ENCODE assay signal across 17 cellular contexts in the genomic region with DNA sequence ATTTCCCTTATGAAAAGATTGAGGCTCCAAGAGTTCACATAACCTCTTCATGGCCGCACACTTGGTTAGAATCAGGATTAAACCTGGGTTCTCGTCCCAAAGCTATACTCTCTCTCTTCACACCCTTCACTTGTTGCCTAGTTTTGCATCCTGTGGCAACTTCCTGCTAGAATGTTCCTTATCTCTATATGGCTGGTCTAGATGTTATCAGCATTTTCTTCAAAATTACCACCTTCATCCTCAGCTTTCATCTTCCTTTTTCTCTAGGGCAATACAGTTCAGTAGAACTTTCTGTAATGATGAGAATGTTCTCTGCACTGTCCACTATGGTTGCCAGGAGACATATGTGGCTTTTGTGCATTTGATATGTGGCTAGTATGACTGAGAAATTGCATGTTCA.
"Had no signal": no experiment of that assay in that cellular context is flagged by ENCODE, and none has a peak within 500 bp of the region (broad histone marks: within the 10 kb centered on the region; RNA-seq: fewer than 3 reads in every experiment).

No MANE protein-coding gene starts in this region.

- H3K27ac Mint-ChIP-seq: activated naive CD4-positive, alpha-beta T cell treated with anti-CD3 and anti-CD28 coated beads, Interleukin-2, amount 50 U/mL, for 24 hours; nephron progenitor cell had no signal

- H3K27me3 ChIP-seq: body of pancreas, cardiac muscle cell, heart left ventricle, transverse colon had no signal

- H3K27me3 Mint-ChIP-seq: activated naive CD4-positive, alpha-beta T cell treated with anti-CD3 and anti-CD28 coated beads, Interleukin-2, amount 50 U/mL, for 24 hours; stimulated activated naive B cell treated with anti-CD40 and anti-IgM and Interleukin-4, amounts not matched to agents 10 μg/mL and 1 μg/mL and 100 μg/mL, for 72 hours had no signal

- H3K9me3 Mint-ChIP-seq: activated naive CD4-positive, alpha-beta T cell treated with anti-CD3 and anti-CD28 coated beads, Interleukin-2, amount 50 U/mL, for 24 hours had no signal

- H3K36me3 ChIP-seq: cardiac muscle cell, heart left ventricle, transverse colon had no signal

- H3K4me3 Mint-ChIP-seq: activated naive CD4-positive, alpha-beta T cell treated with anti-CD3 and anti-CD28 coated beads, Interleukin-2, amount 50 U/mL, for 24 hours; nephron progenitor cell; stimulated activated naive B cell treated with anti-CD40 and anti-IgM and Interleukin-4, amounts not matched to agents 10 μg/mL and 1 μg/mL and 100 μg/mL, for 72 hours had no signal

- ATAC-seq: body of pancreas; heart left ventricle; left ventricle myocardium superior; sciatic nerve; stimulated activated naive B cell treated with anti-CD40 and anti-IgM and Interleukin-4, amounts not matched to agents 10 μg/mL and 1 μg/mL and 100 μg/mL, for 72 hours had no signal

- H3K27ac ChIP-seq: body of pancreas, cardiac muscle cell, heart left ventricle, transverse colon had no signal

- H3K4me3 ChIP-seq: body of pancreas, cardiac muscle cell, heart left ventricle, transverse colon had no signal

- H3K9me3 ChIP-seq: body of pancreas, transverse colon had no signal

- DNase-seq: activated CD4-positive, alpha-beta T cell treated with anti-CD3 and anti-CD28 coated beads for 1 hour; activated effector memory CD4-positive, alpha-beta T cell treated with anti-CD3 and anti-CD28 coated beads, Interleukin-2, amount 50 U/mL, for 16 hours; activated T-cell treated with anti-CD3 and anti-CD28 coated beads, Interleukin-2, amount 50 U/mL, for 48 hours; anterior cingulate cortex; body of pancreas; cortex of kidney; heart left ventricle; left ventricle myocardium superior; mammary epithelial cell; nephron progenitor cell; posterior cingulate gyrus; stimulated activated CD4-positive, alpha-beta T cell treated with anti-CD3 and anti-CD28 coated beads, Interleukin-2, amount 100 ng/mL, for 24 hours; stimulated activated naive B cell treated with anti-CD40 and anti-IgM and Interleukin-4, amounts not matched to agents 10 μg/mL and 1 μg/mL and 100 μg/mL, for 72 hours; transverse colon had no signal
